Comparison of ENCODE assay signal across 8 cellular contexts in genomic region chr4:94406668-94407437, GRCh38. TPM values are rescaled to one million over a fixed set of nuclear protein-coding genes. Genes with fewer than 3 reads are reported as not detected.
DNase-seq lines count a peak whose midpoint lies in the region; TF ChIP-seq lines count a peak whose summit lies in the region.

No MANE protein-coding gene starts in this region.

- H3K4me1 Mint-ChIP-seq in H9 = peaks cover 6 to 9% of the 10 kb centered on the region in 2 experiments

- H3K36me3 Mint-ChIP-seq in H9 (ENCODE audit: insufficient read depth in 1 of 3, low read depth in 3 of 3) = no peaks in the 10 kb centered on the region

- no peak for TF ChIP-seq POLR2A in spleen (IDR thresholded peaks at IDR 0.05)

- TF ChIP-seq CTCF in H9 (conservative IDR thresholded peaks at IDR 0.05) (peak; percentile 96), astrocyte of the spinal cord (IDR thresholded peaks at IDR 0.05; ENCODE audit: low read depth, low read length) (peak; percentile 83), spleen (IDR thresholded peaks at IDR 0.05 in 8 of 11, conservative IDR thresholded peaks at IDR 0.05 in 3 of 11) (peak; percentile 35 to 85 (median 72))

- H3K79me2 ChIP-seq in H9 (ENCODE audit: insufficient read depth, low read length) = no peaks in the 10 kb centered on the region

- no peak overlapping the region for H3K4me2 ChIP-seq in H9 (ENCODE audit: insufficient read depth, insufficient read length, low read length)

- H4K91ac ChIP-seq in H9 (ENCODE audit: insufficient read length, low read depth, low read length) = no peak overlapping the region

- no peak overlapping the region for H3K9ac ChIP-seq in H9 (ENCODE audit: extremely low read depth, insufficient read length, low read length)

- H3K9me3 ChIP-seq in H9 (ENCODE audit: control insufficient read depth, low read depth, low read length) (no peaks in the 10 kb centered on the region), iPS DF 6.9 (ENCODE audit: control insufficient read depth, insufficient read depth, low read length) (no peaks in the 10 kb centered on the region), spleen (peaks cover 0 to 3% (median 0%) of the 10 kb centered on the region in 8 donors)

- no peak overlapping the region for H3K56ac ChIP-seq in H9 (ENCODE audit: insufficient read length, low read depth, low read length)

- H4K5ac ChIP-seq in H9 (ENCODE audit: insufficient read length, low read depth, low read length) = no peak overlapping the region

- H3K36me3 ChIP-seq in iPS DF 6.9 (ENCODE audit: control insufficient read depth, insufficient read depth, low read length) (no peaks in the 10 kb centered on the region), spleen (no peaks in the 10 kb centered on the region)

- no peak overlapping the region for H3K4ac ChIP-seq in H9 (ENCODE audit: low read depth, low read length)

- intact Hi-C loops in spleen (cut with DNase I; ENCODE audit: low total_unique reads) = loop anchor here (5.0 kb wide), 1 partner anchor 190 kb away; no protein-coding TSS in a partner anchor

- no peak overlapping the region for H2BK15ac ChIP-seq in H9 (ENCODE audit: low read depth, low read length)

- no peaks in the 10 kb centered on the region for H4K20me1 ChIP-seq in H9 (ENCODE audit: control insufficient read depth, insufficient read depth, insufficient read length)

- H3K27ac ChIP-seq in H9 (ENCODE audit: insufficient read length, low read depth, low read length) (no peak overlapping the region), iPS DF 6.9 (ENCODE audit: low read length) (no peak overlapping the region), spleen (no peak overlapping the region)

- no peaks in the 10 kb centered on the region for H3K27me3 Mint-ChIP-seq in H9 (ENCODE audit: low read depth)

- H3K9me3 Mint-ChIP-seq in H9 = no peaks in the 10 kb centered on the region

- H3K4me3 ChIP-seq in astrocyte of the spinal cord (ENCODE audit: low read depth, low read length) (no peak overlapping the region), iPS DF 6.9 (ENCODE audit: low read length) (no peak overlapping the region), spleen (no peak overlapping the region)

- H3K4me1 ChIP-seq in H9 (ENCODE audit: insufficient read depth, low read length) = no peaks in the 10 kb centered on the region
- no peaks in the 10 kb centered on the region for H3K4me1 ChIP-seq in iPS DF 6.9 (ENCODE audit: control insufficient read depth, insufficient read depth, low read length)
- H3K4me1 ChIP-seq in spleen = peaks cover 0 to 9% (median 2%) of the 10 kb centered on the region in 6 donors

- H4K8ac ChIP-seq in H9 (replicated peaks; ENCODE audit: insufficient read length, low read depth, low read length) = no peak overlapping the region

- H2AFZ ChIP-seq in H9 (ENCODE audit: low read length) = no peak overlapping the region

- in situ Hi-C loops in astrocyte of the spinal cord (cut with HindIII; ENCODE audit: low sequenced_read_pairs) = no loop called here

- no peak overlapping the region for H2AK5ac ChIP-seq in H9 (ENCODE audit: insufficient read length, low read length)

- H2BK5ac ChIP-seq in H9 (ENCODE audit: insufficient read length, low read length) = no peak overlapping the region

- H3K23me2 ChIP-seq in H9 (ENCODE audit: insufficient read length, low read depth, low read length, poor library complexity, severe bottlenecking) = no peaks in the 10 kb centered on the region

- no peak overlapping the region for H3K4me3 Mint-ChIP-seq in H9

- H3T11ph ChIP-seq in H9 (ENCODE audit: low read length) = no peak overlapping the region

- no CpG with 5 or more reads among the region's 10 CpGs for WGBS in H9 (ENCODE audit: extremely low coverage, insufficient read length, low lambda C conversion rate)
- no CpG with 5 or more reads among the region's 10 CpGs for WGBS in iPS DF 6.9 (ENCODE audit: insufficient coverage, insufficient read length)
- 28 to 35% (median 32%) methylated on average over 10 of the region's 10 CpGs for WGBS in spleen, 5 donors

- DNase-seq in GM04504 (ENCODE audit: low read depth) (peak; percentile 55), H9 (peak; percentile 51), NCI-H1092 treated with DMSO at 0.1 percent for 48 hours (lab: John Stamatoyannopoulos, UW) (peak; percentile 67), T-helper 2 cell (peak in 4 of 5 experiments; percentile 24 to 77 (median 24)), astrocyte of the spinal cord (ENCODE audit: low read depth, low spot score) (peak; percentile 88), iPS DF 6.9 (ENCODE audit: low read depth, low spot score) (peak; percentile 80), spleen (no peak), epidermal melanocyte (ENCODE audit: insufficient read length, low spot score) (no peak)

- no peak overlapping the region for H2BK12ac ChIP-seq in H9 (ENCODE audit: insufficient read length, low read depth, low read length)

- no peak overlapping the region for H3K23ac ChIP-seq in H9 (ENCODE audit: insufficient read length, low read depth, low read length)

- no peak overlapping the region for H3K18ac ChIP-seq in H9 (ENCODE audit: insufficient read length, low read depth, low read length)

- no peak overlapping the region for H3K27ac Mint-ChIP-seq in H9

- no peak overlapping the region for H2BK20ac ChIP-seq in H9 (ENCODE audit: low read depth, low read length, poor library complexity, severe bottlenecking)

- H3K27me3 ChIP-seq in H9 (ENCODE audit: insufficient read depth, low read length) = no peaks in the 10 kb centered on the region
- no peaks in the 10 kb centered on the region for H3K27me3 ChIP-seq in iPS DF 6.9 (ENCODE audit: control insufficient read depth, insufficient read depth, low read length)
- peaks cover 0 to 7% (median 0%) of the 10 kb centered on the region in 7 donors for H3K27me3 ChIP-seq in spleen (replicated peaks in 1 of 7)

- H3K79me1 ChIP-seq in H9 (ENCODE audit: insufficient read depth, low read depth, low read length, poor library complexity, severe bottlenecking) = no peaks in the 10 kb centered on the region

- no peak overlapping the region for H3K14ac ChIP-seq in H9 (ENCODE audit: insufficient read depth, low read length)

- H2BK120ac ChIP-seq in H9 (ENCODE audit: low read depth, low read length, poor library complexity, severe bottlenecking) = no peak overlapping the region

RNA-seq across cellular contexts. Expression of gene PDLIM5, which starts 44.9 kb away (rescaled TPM):
- total RNA-seq in H9 (2021) (57.7 and 58.0 TPM in 2 replicates), spleen (100 to 1,000 TPM in 3 of 7 donors, 10 to 100 TPM in 4; 66.1 to 182 (median 89.0) TPM)
- polyA plus RNA-seq in spleen = 10 to 100 TPM in 2 of 3 donors, 1 to 10 TPM in 1; 9.4 to 14.6 (median 11.6) TPM

Comparison
In these comparisons a context has a peak if more than half of its experiments do, and no peak if none do; other contexts are left out.
1. DNase-seq: peak in GM04504 (single experiment), H9 (single experiment), NCI-H1092 treated with DMSO at 0.1 percent for 48 hours (single experiment), T-helper 2 cell (4 of 5), astrocyte of the spinal cord (single experiment) and iPS DF 6.9 (single experiment); none in spleen (single experiment) and epidermal melanocyte (single experiment).
2. Peak in every context shown above with its lines, with median percentiles within 50 percentile points of each other: CTCF ChIP-seq.